Comparison of ENCODE assay signal across 8 cellular contexts in genomic region chr1:76075188-76075489, GRCh38. TPM values are rescaled to one million over a fixed set of nuclear protein-coding genes. Genes with fewer than 3 reads are reported as not detected.
DNase-seq lines count a peak whose midpoint lies in the region; ATAC-seq and TF ChIP-seq lines count a peak whose summit lies in the region.

No MANE protein-coding gene starts in this region.

- DNase-seq in CD4-positive, alpha-beta T cell: peak in 1 of 10 experiments; percentile 3
- DNase-seq in esophagus squamous epithelium (lab: John Stamatoyannopoulos, UW) (no peak), NCI-H2081 treated with DMSO at 0.1 percent for 48 hours (lab: John Stamatoyannopoulos, UW) (no peak), DMS 273 treated with DMSO at 0.1 percent for 48 hours (lab: John Stamatoyannopoulos, UW) (no peak), GM10266 (ENCODE audit: extremely low spot score) (no peak)

- intact Hi-C loops in CD4-positive, alpha-beta T cell (cut with DNase I, micrococcal nuclease): loop anchor here in 1 of 2 experiments (5.0 to 10.0 kb wide), 8 partner anchors 210 to 1930 kb away; partner anchors contain the start of genes ACADM, DNAJB4, FPGT and LRRIQ3
- intact Hi-C loops in esophagus squamous epithelium (cut with DNase I): no loop called here

- no peak for TF ChIP-seq CTCF in CD4-positive, alpha-beta T cell (IDR thresholded peaks at IDR 0.05)
- TF ChIP-seq CTCF in esophagus squamous epithelium (IDR thresholded peaks at IDR 0.05) (no peak), parathyroid adenoma (IDR thresholded peaks at IDR 0.05) (no peak), GM10266 (IDR thresholded peaks at IDR 0.05; ENCODE audit: control insufficient read depth, insufficient read depth, low read depth, missing control alignments) (no peak)

- WGBS in esophagus squamous epithelium, 2 donors: 19 to 60% methylated on average over 2 to 9 of the region's 9 CpGs

- TF ChIP-seq POLR2A in esophagus squamous epithelium (IDR thresholded peaks at IDR 0.05): no peak

- H3K36me3 Mint-ChIP-seq in CD4-positive, alpha-beta T cell (ENCODE audit: low read depth): no peaks in the 10 kb centered on the region

- peak overlapping the region; percentile 21 for H3K27ac Mint-ChIP-seq in CD4-positive, alpha-beta T cell

- peak overlapping the region; percentile 92 for H3K4me3 Mint-ChIP-seq in CD4-positive, alpha-beta T cell

- H3K27me3 Mint-ChIP-seq in CD4-positive, alpha-beta T cell: no peaks in the 10 kb centered on the region

- no peak for ATAC-seq in CD4-positive, alpha-beta T cell (ENCODE audit: poor library complexity)
- ATAC-seq in SK-N-SH treated with all-trans-retinoic acid at 6 μM for 48 hours: peak; percentile 9
- ATAC-seq in HG02885 (IDR thresholded peaks at IDR 0.05; ENCODE audit: poor library complexity, unreplicated experiment): no peak

- H3K4me3 ChIP-seq in esophagus squamous epithelium (peak overlapping the region; percentile 37 to 82 (median 58)), parathyroid adenoma (ENCODE audit: low read depth, low read length) (peak overlapping the region; percentile 63)

- H3K4me2 ChIP-seq in parathyroid adenoma (ENCODE audit: low read length): peak overlapping the region; percentile 88

- peak overlapping the region; percentile 37 for H3K9ac ChIP-seq in parathyroid adenoma

- peaks cover 23% of the 10 kb centered on the region for H3K4me1 Mint-ChIP-seq in CD4-positive, alpha-beta T cell (ENCODE audit: low read depth)

- no peak overlapping the region for H3K27ac ChIP-seq in CD4-positive, alpha-beta T cell (ENCODE audit: low read depth, low read length)
- peak overlapping the region; percentile 70 to 88 (median 78) for H3K27ac ChIP-seq in esophagus squamous epithelium
- peak overlapping the region; percentile 85 for H3K27ac ChIP-seq in parathyroid adenoma

- H3K36me3 ChIP-seq in esophagus squamous epithelium (no peaks in the 10 kb centered on the region), parathyroid adenoma (ENCODE audit: control insufficient read depth, insufficient read depth, low read length) (no peaks in the 10 kb centered on the region)

- H3K9me3 Mint-ChIP-seq in CD4-positive, alpha-beta T cell: no peaks in the 10 kb centered on the region

- CTCF ChIA-PET in CD4-positive, alpha-beta T cell (lab: Charles Lee): no interaction called here

- POLR2A ChIA-PET in CD4-positive, alpha-beta T cell (lab: Charles Lee): no interaction called here

- H3K79me2 ChIP-seq in parathyroid adenoma: no peaks in the 10 kb centered on the region

- H3K4me1 ChIP-seq in esophagus squamous epithelium (peaks cover 3 to 22% (median 4%) of the 10 kb centered on the region in 3 donors), parathyroid adenoma (no peaks in the 10 kb centered on the region)

- H3K9me3 ChIP-seq in CD4-positive, alpha-beta T cell (ENCODE audit: control insufficient read depth, low read length): no peaks in the 10 kb centered on the region
- H3K9me3 ChIP-seq in esophagus squamous epithelium (no peaks in the 10 kb centered on the region), parathyroid adenoma (ENCODE audit: control insufficient read depth, low read length) (no peaks in the 10 kb centered on the region)

- H2AFZ ChIP-seq in parathyroid adenoma: peak overlapping the region; percentile 85

- no peaks in the 10 kb centered on the region for H3K27me3 ChIP-seq in CD4-positive, alpha-beta T cell (ENCODE audit: control insufficient read depth, insufficient read depth, low read length)
- peaks cover 0 to 6% (median 0%) of the 10 kb centered on the region in 4 donors for H3K27me3 ChIP-seq in esophagus squamous epithelium
- no peaks in the 10 kb centered on the region for H3K27me3 ChIP-seq in parathyroid adenoma (ENCODE audit: control insufficient read depth, insufficient read depth, low read length)

TF ChIP-seq in SK-N-SH treated with all-trans-retinoic acid at 6 μM for 48 hours, 23 proteins besides CTCF, POLR2A, EP300 and RAD21:
- TF ChIP-seq TCF4 (CRISPR knock-in tag; IDR thresholded peaks at IDR 0.05; ENCODE audit: borderline replicate concordance) (no peak), ZFP30 (CRISPR knock-in tag; IDR thresholded peaks at IDR 0.05) (no peak), ZFP3 (CRISPR knock-in tag; IDR thresholded peaks at IDR 0.05) (no peak), CREB5 (CRISPR knock-in tag; IDR thresholded peaks at IDR 0.05; ENCODE audit: low read depth) (no peak), BACH2 (CRISPR knock-in tag; IDR thresholded peaks at IDR 0.05; ENCODE audit: borderline replicate concordance) (no peak), ZC3H10 (CRISPR knock-in tag; IDR thresholded peaks at IDR 0.05) (no peak), ZNF565 (CRISPR knock-in tag; conservative IDR thresholded peaks at IDR 0.05; ENCODE audit: low read depth) (no peak), CSRNP3 (CRISPR knock-in tag; IDR thresholded peaks at IDR 0.05) (no peak), ISL1 (CRISPR knock-in tag; IDR thresholded peaks at IDR 0.05) (no peak), TSHZ2 (CRISPR knock-in tag; IDR thresholded peaks at IDR 0.05) (no peak), ZNF8 (CRISPR knock-in tag; IDR thresholded peaks at IDR 0.05) (no peak), PPARA (CRISPR knock-in tag; IDR thresholded peaks at IDR 0.05; ENCODE audit: borderline replicate concordance) (no peak), ESRRG (CRISPR knock-in tag; IDR thresholded peaks at IDR 0.05) (no peak), ZNF70 (CRISPR knock-in tag; IDR thresholded peaks at IDR 0.05) (no peak), OSR1 (CRISPR knock-in tag; IDR thresholded peaks at IDR 0.05) (no peak)

RNA-seq across cellular contexts. Expression of gene ST6GALNAC3, which starts 0.6 kb away (rescaled TPM):
- total RNA-seq in CD4-positive, alpha-beta T cell: 1 to 10 TPM in 1 of 2 experiments, under 1 TPM in 1; 0.77 to 1.3 TPM
- 1 to 10 TPM in 3 of 4 donors, under 1 TPM in 1; 0.27 to 4.3 (median 2.2) TPM for total RNA-seq in esophagus squamous epithelium
